13 cellular contexts compared by ENCODE assay signal in genomic region chr19:50378169-50378862, GRCh38. TPM values are rescaled to one million over a fixed set of nuclear protein-coding genes. Genes with fewer than 3 reads are reported as not detected.
DNase-seq lines count a peak whose midpoint lies in the region; ATAC-seq and TF ChIP-seq lines count a peak whose summit lies in the region.
"Had no signal": no experiment of that assay in that cellular context is flagged by ENCODE, and none has a peak within 500 bp of the region (broad histone marks: within the 10 kb centered on the region; RNA-seq: fewer than 3 reads in every experiment).

No MANE protein-coding gene starts in this region.

- H3K36me3 ChIP-seq in neuronal stem cell (replicated peaks in 1 of 2; ENCODE audit: control insufficient read depth in 2 of 2, insufficient read depth in 2 of 2, low read length in 2 of 2) (peaks cover 46 to 55% of the 10 kb centered on the region in 2 donors), adrenal gland (replicated peaks in 1 of 2) (peaks cover 0 to 56% of the 10 kb centered on the region in 2 donors)

- H3K27me3 ChIP-seq in neuronal stem cell (ENCODE audit: control insufficient read depth in 3 of 3, insufficient read depth in 3 of 3, low read depth in 1 of 3, low read length in 3 of 3) (no peaks in the 10 kb centered on the region), adrenal gland (no peaks in the 10 kb centered on the region)

- intact Hi-C loops in activated T-helper 2 cell treated with anti-CD3 and anti-CD28 coated beads, Interferon-gamma antibody, Interleukin-2, Interleukin-4, amounts not matched to agents 10 μg/mL and 5 μg/mL and 100 μg/mL, durations not matched to agents 14 hours and 24 hours and 36 hours (cut with micrococcal nuclease), result loop anchor here (5.0 kb wide), 1 partner anchor 46 kb away; no protein-coding TSS in a partner anchor
- intact Hi-C loops in adrenal gland (cut with DNase I), result no loop called here

- H3K18ac ChIP-seq in neuronal stem cell (ENCODE audit: low read length), result no peak overlapping the region

- WGBS in neuronal stem cell (ENCODE audit: extremely low coverage in 2 of 2, insufficient read length in 2 of 2, insufficient replicate concordance in 1 of 2), 2 donors, result no CpG with 5 or more reads among the region's 36 CpGs
- 89 to 95% (median 92%) methylated on average over 22 to 36 of the region's 36 CpGs for WGBS in adrenal gland, 4 donors

- no peak overlapping the region for H3K9ac ChIP-seq in neuronal stem cell (ENCODE audit: low read depth, low read length, poor library complexity)

- H2BK120ac ChIP-seq in neuronal stem cell (ENCODE audit: low read depth, low read length), result no peak overlapping the region

- POLR2A ChIA-PET in activated CD4-positive, alpha-beta T cell treated with anti-CD3 and anti-CD28 coated beads, Interleukin-2, amount 10 ng/mL, durations not matched to agents 7 days and 5 days (lab: Charles Lee), result no interaction called here

- CTCF ChIA-PET in activated CD4-positive, alpha-beta T cell treated with anti-CD3 and anti-CD28 coated beads, Interleukin-2, amount 10 ng/mL, durations not matched to agents 7 days and 5 days (lab: Charles Lee), result no interaction called here

- H3K27ac Mint-ChIP-seq in activated CD4-positive, alpha-beta T cell treated with anti-CD3 and anti-CD28 coated beads, Interleukin-2, amount 10 ng/mL, durations not matched to agents 7 days and 5 days, result no peak overlapping the region
- peak overlapping the region; percentile 39 for H3K27ac Mint-ChIP-seq in activated T-helper 2 cell treated with anti-CD3 and anti-CD28 coated beads, Interferon-gamma antibody, Interleukin-2, Interleukin-4, amounts not matched to agents 10 μg/mL and 5 μg/mL and 100 μg/mL, durations not matched to agents 14 hours and 24 hours and 36 hours

- H2AK5ac ChIP-seq in neuronal stem cell (ENCODE audit: low read depth, low read length), result no peak overlapping the region

- H3K4me1 ChIP-seq in neuronal stem cell (ENCODE audit: control insufficient read depth in 2 of 2, insufficient read depth in 1 of 2, low read depth in 1 of 2, low read length in 2 of 2) (peaks cover 3 to 4% of the 10 kb centered on the region in 2 donors), adrenal gland (replicated peaks in 1 of 2) (peaks cover 0 to 2% of the 10 kb centered on the region in 2 donors)

- peak overlapping the region; percentile 17 for H3K4me3 Mint-ChIP-seq in activated CD4-positive, alpha-beta T cell treated with anti-CD3 and anti-CD28 coated beads, Interleukin-2, amount 10 ng/mL, durations not matched to agents 7 days and 5 days
- peak overlapping the region; percentile 54 for H3K4me3 Mint-ChIP-seq in activated T-helper 2 cell treated with anti-CD3 and anti-CD28 coated beads, Interferon-gamma antibody, Interleukin-2, Interleukin-4, amounts not matched to agents 10 μg/mL and 5 μg/mL and 100 μg/mL, durations not matched to agents 14 hours and 24 hours and 36 hours (ENCODE audit: low read depth)

- H3K14ac ChIP-seq in neuronal stem cell (ENCODE audit: low read length), result no peak overlapping the region

- peaks cover 2% of the 10 kb centered on the region for H3K79me1 ChIP-seq in neuronal stem cell (ENCODE audit: low read depth, low read length)

- H2BK15ac ChIP-seq in neuronal stem cell (ENCODE audit: low read length), result no peak overlapping the region

- TF ChIP-seq CTCF in adrenal gland (IDR thresholded peaks at IDR 0.05), result no peak

- no peak for DNase-seq in activated CD4-positive, alpha-beta T cell treated with anti-CD3 and anti-CD28 coated beads, Interleukin-2, amount 10 ng/mL, durations not matched to agents 7 days and 5 days
- DNase-seq in activated CD4-positive, alpha-beta T cell treated with anti-CD3 and anti-CD28 coated beads, Interleukin-2, amount 50 U/mL, for 48 hours, result no peak
- DNase-seq in activated T-helper 2 cell treated with anti-CD3 and anti-CD28 coated beads, Interferon-gamma antibody, Interleukin-2, Interleukin-4, amounts not matched to agents 10 μg/mL and 5 μg/mL and 100 μg/mL, durations not matched to agents 14 hours and 24 hours and 36 hours (ENCODE audit: low spot score), result no peak
- DNase-seq in neuronal stem cell (ENCODE audit: low spot score), result no peak
- no peak for DNase-seq in adrenal gland
- DNase-seq: KG1, NCI-H1417, WERI-Rb-1 had no signal

- no peak for TF ChIP-seq POLR2A in adrenal gland (IDR thresholded peaks at IDR 0.05)

- H3K4me2 ChIP-seq in neuronal stem cell (ENCODE audit: insufficient read depth, low read length, poor library complexity, severe bottlenecking), result no peak overlapping the region
- H3K4me2 ChIP-seq: smooth muscle cell had no signal

- H3K23ac ChIP-seq in neuronal stem cell (ENCODE audit: low read depth, low read length, poor library complexity), result no peak overlapping the region

- no peak overlapping the region for H3K27ac ChIP-seq in neuronal stem cell (replicated peaks; ENCODE audit: low read length)
- H3K27ac ChIP-seq in adrenal gland, result no peak overlapping the region
- H3K27ac ChIP-seq: WERI-Rb-1 had no signal

- no peak for ATAC-seq in HG02840 (IDR thresholded peaks at IDR 0.05; ENCODE audit: low FRiP score, unreplicated experiment)

- no peak overlapping the region for H2BK12ac ChIP-seq in neuronal stem cell (ENCODE audit: low read length)

- no peak overlapping the region for H4K91ac ChIP-seq in neuronal stem cell (ENCODE audit: low read depth, low read length, poor library complexity)

- peak overlapping the region; percentile 11 for H2BK5ac ChIP-seq in neuronal stem cell (ENCODE audit: low read length)

- H3K9me3 ChIP-seq in neuronal stem cell (replicated peaks in 1 of 2; ENCODE audit: control insufficient read depth in 2 of 2, insufficient read depth in 1 of 2, low read depth in 1 of 2, low read length in 2 of 2) (no peaks in the 10 kb centered on the region), adrenal gland (replicated peaks in 1 of 3) (no peaks in the 10 kb centered on the region)

- H3K36me3 Mint-ChIP-seq in activated CD4-positive, alpha-beta T cell treated with anti-CD3 and anti-CD28 coated beads, Interleukin-2, amount 10 ng/mL, durations not matched to agents 7 days and 5 days (ENCODE audit: low read depth), result peaks cover 28% of the 10 kb centered on the region
- H3K36me3 Mint-ChIP-seq in activated T-helper 2 cell treated with anti-CD3 and anti-CD28 coated beads, Interferon-gamma antibody, Interleukin-2, Interleukin-4, amounts not matched to agents 10 μg/mL and 5 μg/mL and 100 μg/mL, durations not matched to agents 14 hours and 24 hours and 36 hours (ENCODE audit: low read depth), result peaks cover 46% of the 10 kb centered on the region

- peaks cover 27% of the 10 kb centered on the region for H3K4me1 Mint-ChIP-seq in activated CD4-positive, alpha-beta T cell treated with anti-CD3 and anti-CD28 coated beads, Interleukin-2, amount 10 ng/mL, durations not matched to agents 7 days and 5 days
- H3K4me1 Mint-ChIP-seq in activated T-helper 2 cell treated with anti-CD3 and anti-CD28 coated beads, Interferon-gamma antibody, Interleukin-2, Interleukin-4, amounts not matched to agents 10 μg/mL and 5 μg/mL and 100 μg/mL, durations not matched to agents 14 hours and 24 hours and 36 hours (ENCODE audit: low read depth), result peaks cover 12% of the 10 kb centered on the region

- H3K4me3 ChIP-seq in neuronal stem cell (ENCODE audit: low read length in 2 of 2) (no peak overlapping the region), adrenal gland (no peak overlapping the region)
- H3K4me3 ChIP-seq: smooth muscle cell had no signal

- no peak overlapping the region for H2AFZ ChIP-seq in neuronal stem cell (ENCODE audit: low read length)

- H3K4ac ChIP-seq in neuronal stem cell (ENCODE audit: low read length), result no peak overlapping the region

- H3K9me3 Mint-ChIP-seq in activated CD4-positive, alpha-beta T cell treated with anti-CD3 and anti-CD28 coated beads, Interleukin-2, amount 10 ng/mL, durations not matched to agents 7 days and 5 days, result no peaks in the 10 kb centered on the region
- H3K9me3 Mint-ChIP-seq in activated T-helper 2 cell treated with anti-CD3 and anti-CD28 coated beads, Interferon-gamma antibody, Interleukin-2, Interleukin-4, amounts not matched to agents 10 μg/mL and 5 μg/mL and 100 μg/mL, durations not matched to agents 14 hours and 24 hours and 36 hours, result no peaks in the 10 kb centered on the region

- no peaks in the 10 kb centered on the region for H3K27me3 Mint-ChIP-seq in activated CD4-positive, alpha-beta T cell treated with anti-CD3 and anti-CD28 coated beads, Interleukin-2, amount 10 ng/mL, durations not matched to agents 7 days and 5 days
- H3K27me3 Mint-ChIP-seq in activated T-helper 2 cell treated with anti-CD3 and anti-CD28 coated beads, Interferon-gamma antibody, Interleukin-2, Interleukin-4, amounts not matched to agents 10 μg/mL and 5 μg/mL and 100 μg/mL, durations not matched to agents 14 hours and 24 hours and 36 hours (ENCODE audit: low read depth), result no peaks in the 10 kb centered on the region

- no peak overlapping the region for H4K8ac ChIP-seq in neuronal stem cell (ENCODE audit: low read depth, low read length)

RNA-seq across cellular contexts. Expression of gene NR1H2, which starts 2.1 kb away (rescaled TPM):
- 10 to 100 TPM; 55.2 to 62.2 TPM for total RNA-seq in activated CD4-positive, alpha-beta T cell treated with anti-CD3 and anti-CD28 coated beads, Interleukin-2, amount 10 ng/mL, durations not matched to agents 7 days and 5 days
- total RNA-seq in activated T-helper 2 cell treated with anti-CD3 and anti-CD28 coated beads, Interferon-gamma antibody, Interleukin-2, Interleukin-4, amounts not matched to agents 10 μg/mL and 5 μg/mL and 100 μg/mL, durations not matched to agents 14 hours and 24 hours and 36 hours, result 76.1 and 79.9 TPM in 2 replicates
- polyA plus RNA-seq in neuronal stem cell (2013, experiment 1 of 2), result 15.5 TPM
- 15.1 TPM for polyA plus RNA-seq in neuronal stem cell (2013, experiment 2 of 2)
- total RNA-seq in adrenal gland, result 100 to 1,000 TPM in 4 of 8 donors, 10 to 100 TPM in 4; 75.3 to 148 (median 105) TPM
- 100 to 1,000 TPM in 2 of 3 donors, 10 to 100 TPM in 1; 16.5 to 144 (median 102) TPM for polyA plus RNA-seq in adrenal gland

RNA-seq across cellular contexts. Expression of gene POLD1, which starts 5.8 kb away (rescaled TPM):
- total RNA-seq in activated CD4-positive, alpha-beta T cell treated with anti-CD3 and anti-CD28 coated beads, Interleukin-2, amount 10 ng/mL, durations not matched to agents 7 days and 5 days, result 100 to 1,000 TPM; 156 to 167 TPM
- total RNA-seq in activated T-helper 2 cell treated with anti-CD3 and anti-CD28 coated beads, Interferon-gamma antibody, Interleukin-2, Interleukin-4, amounts not matched to agents 10 μg/mL and 5 μg/mL and 100 μg/mL, durations not matched to agents 14 hours and 24 hours and 36 hours, result 153 and 162 TPM in 2 replicates
- polyA plus RNA-seq in neuronal stem cell (2013, experiment 1 of 2), result 60.2 TPM
- 61.7 TPM for polyA plus RNA-seq in neuronal stem cell (2013, experiment 2 of 2)
- 10 to 100 TPM in 7 of 8 donors, 1 to 10 TPM in 1; 8.4 to 59.0 (median 15.3) TPM for total RNA-seq in adrenal gland
- 10 to 100 TPM in 2 of 3 donors, 1 to 10 TPM in 1; 1.9 to 93.9 (median 40.1) TPM for polyA plus RNA-seq in adrenal gland

RNA-seq across cellular contexts. Expression of gene NAPSA, which starts 12.9 kb away (rescaled TPM):
- 1 to 10 TPM; 1.7 to 1.9 TPM for total RNA-seq in activated CD4-positive, alpha-beta T cell treated with anti-CD3 and anti-CD28 coated beads, Interleukin-2, amount 10 ng/mL, durations not matched to agents 7 days and 5 days
- total RNA-seq in activated T-helper 2 cell treated with anti-CD3 and anti-CD28 coated beads, Interferon-gamma antibody, Interleukin-2, Interleukin-4, amounts not matched to agents 10 μg/mL and 5 μg/mL and 100 μg/mL, durations not matched to agents 14 hours and 24 hours and 36 hours, result 5.1 and 5.5 TPM in 2 replicates
- polyA plus RNA-seq in neuronal stem cell (2013, experiment 1 of 2), result 0.84 TPM
- 0.72 TPM for polyA plus RNA-seq in neuronal stem cell (2013, experiment 2 of 2)
- total RNA-seq in adrenal gland, result 1 to 10 TPM in 2 of 8 donors, under 1 TPM in 4, not detected in 2; 0.14 to 4.5 (median 0.74) TPM
- polyA plus RNA-seq in adrenal gland, result 1 to 10 TPM in 1 of 3 donors, under 1 TPM in 1, not detected in 1; 0.61 to 1.4 TPM

RNA-seq across cellular contexts. Expression of gene SPIB, which starts 40.4 kb away (rescaled TPM):
- under 1 TPM; 0.48 to 0.50 TPM for total RNA-seq in activated CD4-positive, alpha-beta T cell treated with anti-CD3 and anti-CD28 coated beads, Interleukin-2, amount 10 ng/mL, durations not matched to agents 7 days and 5 days
- 0.66 and 0.80 TPM in 2 replicates for total RNA-seq in activated T-helper 2 cell treated with anti-CD3 and anti-CD28 coated beads, Interferon-gamma antibody, Interleukin-2, Interleukin-4, amounts not matched to agents 10 μg/mL and 5 μg/mL and 100 μg/mL, durations not matched to agents 14 hours and 24 hours and 36 hours
- 0.08 TPM for polyA plus RNA-seq in neuronal stem cell (2013, experiment 1 of 2)
- 0.17 TPM for polyA plus RNA-seq in neuronal stem cell (2013, experiment 2 of 2)
- total RNA-seq in adrenal gland, result under 1 TPM in 2 of 8 donors, not detected in 6; 0.19 to 0.29 TPM
- polyA plus RNA-seq in adrenal gland, result under 1 TPM in 1 of 3 donors, not detected in 2; 0.03 TPM
- total RNA-seq: osteocyte, smooth muscle cell, temporal lobe had no signal
- polyA plus RNA-seq: smooth muscle cell had no signal

RNA-seq across cellular contexts. Expression of gene KCNC3, which starts 49.1 kb away (rescaled TPM):
- 1 to 10 TPM; 3.4 to 4.1 TPM for total RNA-seq in activated CD4-positive, alpha-beta T cell treated with anti-CD3 and anti-CD28 coated beads, Interleukin-2, amount 10 ng/mL, durations not matched to agents 7 days and 5 days
- total RNA-seq in activated T-helper 2 cell treated with anti-CD3 and anti-CD28 coated beads, Interferon-gamma antibody, Interleukin-2, Interleukin-4, amounts not matched to agents 10 μg/mL and 5 μg/mL and 100 μg/mL, durations not matched to agents 14 hours and 24 hours and 36 hours, result 17.6 and 19.2 TPM in 2 replicates
- polyA plus RNA-seq in neuronal stem cell (2013, experiment 1 of 2), result 6.8 TPM
- 6.9 TPM for polyA plus RNA-seq in neuronal stem cell (2013, experiment 2 of 2)
- total RNA-seq in adrenal gland, result 1 to 10 TPM in 6 of 8 donors, under 1 TPM in 2; 0.17 to 3.0 (median 1.5) TPM
- 1 to 10 TPM in 1 of 3 donors, under 1 TPM in 2; 0.79 to 7.3 (median 0.88) TPM for polyA plus RNA-seq in adrenal gland
- total RNA-seq: A172 had no signal
